Comparison of ENCODE assay signal across 29 cellular contexts in genomic region chr12:51473947-51474346, GRCh38.
"Had no signal": no experiment of that assay in that cellular context is flagged by ENCODE, and none has a peak within 500 bp of the region (broad histone marks: within the 10 kb centered on the region; RNA-seq: fewer than 3 reads in every experiment).

No MANE protein-coding gene starts in this region.

- H3K9me3 Mint-ChIP-seq: immature natural killer cell; naive thymus-derived CD8-positive, alpha-beta T cell; nephron; neural crest cell had no signal

- H3K27ac Mint-ChIP-seq: immature natural killer cell; naive thymus-derived CD8-positive, alpha-beta T cell; nephron had no signal

- H3K27me3 Mint-ChIP-seq: naive thymus-derived CD8-positive, alpha-beta T cell had no signal

- H3K27me3 ChIP-seq: left lung, pancreas, stomach, testis, thyroid gland, transverse colon, upper lobe of right lung had no signal

- ATAC-seq: left colon; left lung; lower lobe of right lung; naive thymus-derived CD8-positive, alpha-beta T cell; pancreas; right cardiac atrium; sciatic nerve; upper lobe of right lung had no signal

- DNase-seq: hypothalamus; immature natural killer cell; kidney; left colon; left lung; lower lobe of right lung; mammary epithelial cell; mesenchymal stem cell; naive thymus-derived CD8-positive, alpha-beta T cell; nucleus accumbens; pancreas; posterior cingulate gyrus; retina; right cardiac atrium; stimulated activated CD4-positive, alpha-beta T cell treated with anti-CD3 and anti-CD28 coated beads, Interleukin-12 subunit alpha, Interleukin-12 subunit beta, amount 100 ng/mL, for 4 hours; stimulated activated CD4-positive, alpha-beta T cell treated with anti-CD3 and anti-CD28 coated beads, Interleukin-15, amount 100 ng/mL, for 24 hours; stimulated activated CD4-positive, alpha-beta T cell treated with anti-CD3 and anti-CD28 coated beads, Interleukin-2, amount 100 ng/mL, for 24 hours; stimulated activated CD4-positive, alpha-beta T cell treated with anti-CD3 and anti-CD28 coated beads, Interleukin-4, amount 100 ng/mL, for 1 hour; stimulated activated naive CD4-positive, alpha-beta T cell; stomach; testis; thyroid gland; transverse colon; upper lobe of right lung had no signal

- H3K4me1 ChIP-seq: left lung, lower lobe of right lung, pancreas, prostate gland, testis, thyroid gland, transverse colon, upper lobe of right lung had no signal

- H3K4me3 Mint-ChIP-seq: immature natural killer cell; naive thymus-derived CD8-positive, alpha-beta T cell; nephron; neural crest cell had no signal

- H3K36me3 ChIP-seq: left lung, lower lobe of right lung, pancreas, prostate gland, stomach, thyroid gland, transverse colon, upper lobe of right lung had no signal

- H3K4me3 ChIP-seq: left lung, lower lobe of right lung, pancreas, prostate gland, skin epidermis, stomach, testis, thyroid gland, transverse colon, upper lobe of right lung had no signal

- H3K9me3 ChIP-seq: left lung, lower lobe of right lung, pancreas, prostate gland, stomach, testis, thyroid gland, transverse colon, upper lobe of right lung had no signal

- H3K4me1 Mint-ChIP-seq: immature natural killer cell, nephron, neural crest cell had no signal

- H3K27ac ChIP-seq: left lung, lower lobe of right lung, pancreas, prostate gland, skin epidermis, stomach, testis, thyroid gland, transverse colon, upper lobe of right lung had no signal
